1 cellular context compared by ENCODE assay signal in genomic region chrX:154321152-154321551, GRCh38.
A peak's percentile ranks its signal among the peaks of the same experiment; 100 is the strongest.
TF ChIP-seq lines count a peak whose summit lies in the region.

No MANE protein-coding gene starts in this region.

TF ChIP-seq in GM12878, 131 proteins besides CTCF, POLR2A, EP300 and RAD21:
- TF ChIP-seq RUNX3 (IDR thresholded peaks at IDR 0.05; ENCODE audit: low read length) (peak; percentile 30; the same call in 1 of the 2 replicates), RELB (IDR thresholded peaks at IDR 0.05; ENCODE audit: low read depth) (no peak)
- TF ChIP-seq, protein P1, sequence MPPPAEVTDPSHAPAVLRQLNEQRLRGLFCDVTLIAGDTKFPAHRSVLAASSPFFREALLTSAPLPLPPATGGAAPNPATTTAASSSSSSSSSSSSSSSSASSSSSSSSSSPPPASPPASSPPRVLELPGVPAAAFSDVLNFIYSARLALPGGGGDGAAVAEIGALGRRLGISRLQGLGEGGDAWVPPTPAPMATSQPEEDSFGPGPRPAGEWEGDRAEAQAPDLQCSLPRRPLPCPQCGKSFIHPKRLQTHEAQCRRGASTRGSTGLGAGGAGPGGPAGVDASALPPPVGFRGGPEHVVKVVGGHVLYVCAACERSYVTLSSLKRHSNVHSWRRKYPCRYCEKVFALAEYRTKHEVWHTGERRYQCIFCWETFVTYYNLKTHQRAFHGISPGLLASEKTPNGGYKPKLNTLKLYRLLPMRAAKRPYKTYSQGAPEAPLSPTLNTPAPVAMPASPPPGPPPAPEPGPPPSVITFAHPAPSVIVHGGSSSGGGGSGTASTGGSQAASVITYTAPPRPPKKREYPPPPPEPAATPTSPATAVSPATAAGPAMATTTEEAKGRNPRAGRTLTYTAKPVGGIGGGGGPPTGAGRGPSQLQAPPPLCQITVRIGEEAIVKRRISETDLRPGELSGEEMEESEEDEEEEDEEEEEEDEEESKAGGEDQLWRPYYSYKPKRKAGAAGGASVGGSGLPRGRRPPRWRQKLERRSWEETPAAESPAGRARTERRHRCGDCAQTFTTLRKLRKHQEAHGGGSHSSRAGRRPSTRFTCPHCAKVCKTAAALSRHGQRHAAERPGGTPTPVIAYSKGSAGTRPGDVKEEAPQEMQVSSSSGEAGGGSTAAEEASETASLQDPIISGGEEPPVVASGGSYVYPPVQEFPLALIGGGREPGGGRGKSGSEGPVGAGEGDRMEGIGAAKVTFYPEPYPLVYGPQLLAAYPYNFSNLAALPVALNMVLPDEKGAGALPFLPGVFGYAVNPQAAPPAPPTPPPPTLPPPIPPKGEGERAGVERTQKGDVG (CRISPR knock-in tag; IDR thresholded peaks at IDR 0.05) = no peak
